ENCODE assay signal across 1 cellular context in the genomic region with DNA sequence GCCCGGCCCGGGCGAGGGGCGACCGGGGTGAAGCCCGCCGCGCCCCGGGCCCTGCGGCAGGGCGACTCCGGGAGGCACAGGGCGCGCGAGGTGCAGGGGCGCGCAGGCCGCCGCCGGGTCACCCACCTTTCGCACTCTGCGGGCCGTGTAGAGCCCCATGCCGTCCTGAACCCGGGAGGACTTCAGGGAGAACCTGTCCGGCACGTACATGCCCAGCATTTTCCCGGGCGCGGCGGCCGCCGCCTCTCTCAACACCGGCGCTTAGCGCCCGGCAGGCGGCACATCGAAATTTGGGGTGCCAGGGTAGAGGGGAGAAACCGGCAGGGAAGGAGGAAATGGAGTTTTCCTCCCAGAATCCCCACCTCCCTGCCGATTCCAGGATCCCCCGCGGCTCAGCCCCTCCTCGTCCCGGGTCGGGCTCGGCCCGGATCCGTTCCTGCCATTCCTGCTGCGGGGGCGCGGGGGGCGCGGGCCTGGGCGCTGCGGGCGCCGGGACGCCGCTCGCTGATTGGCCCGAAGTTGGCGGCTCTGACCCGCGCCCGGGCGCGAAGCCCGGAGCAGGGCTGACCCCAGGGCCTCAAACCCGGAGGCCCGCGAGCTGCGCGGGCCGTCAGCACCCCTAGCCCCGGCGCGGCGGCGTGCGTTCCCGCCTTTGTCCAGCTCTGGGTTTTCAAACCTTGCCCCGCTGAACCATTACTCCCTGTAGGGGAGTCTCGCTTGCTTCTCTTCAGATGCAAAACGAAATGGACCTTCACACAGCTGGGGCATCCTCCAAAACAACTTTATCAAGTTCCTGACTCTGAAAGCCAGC.
A peak's percentile ranks its signal among the peaks of the same experiment; 100 is the strongest.
TF ChIP-seq lines count a peak whose summit lies in the region.

A gene (minus strand): TSS at position 337 of the 811 bp plus-strand sequence. CDS start 118 bp downstream, at position 219.

TF ChIP-seq in HepG2, 621 proteins besides CTCF, POLR2A, EP300 and RAD21:
- TF ChIP-seq, protein P1, sequence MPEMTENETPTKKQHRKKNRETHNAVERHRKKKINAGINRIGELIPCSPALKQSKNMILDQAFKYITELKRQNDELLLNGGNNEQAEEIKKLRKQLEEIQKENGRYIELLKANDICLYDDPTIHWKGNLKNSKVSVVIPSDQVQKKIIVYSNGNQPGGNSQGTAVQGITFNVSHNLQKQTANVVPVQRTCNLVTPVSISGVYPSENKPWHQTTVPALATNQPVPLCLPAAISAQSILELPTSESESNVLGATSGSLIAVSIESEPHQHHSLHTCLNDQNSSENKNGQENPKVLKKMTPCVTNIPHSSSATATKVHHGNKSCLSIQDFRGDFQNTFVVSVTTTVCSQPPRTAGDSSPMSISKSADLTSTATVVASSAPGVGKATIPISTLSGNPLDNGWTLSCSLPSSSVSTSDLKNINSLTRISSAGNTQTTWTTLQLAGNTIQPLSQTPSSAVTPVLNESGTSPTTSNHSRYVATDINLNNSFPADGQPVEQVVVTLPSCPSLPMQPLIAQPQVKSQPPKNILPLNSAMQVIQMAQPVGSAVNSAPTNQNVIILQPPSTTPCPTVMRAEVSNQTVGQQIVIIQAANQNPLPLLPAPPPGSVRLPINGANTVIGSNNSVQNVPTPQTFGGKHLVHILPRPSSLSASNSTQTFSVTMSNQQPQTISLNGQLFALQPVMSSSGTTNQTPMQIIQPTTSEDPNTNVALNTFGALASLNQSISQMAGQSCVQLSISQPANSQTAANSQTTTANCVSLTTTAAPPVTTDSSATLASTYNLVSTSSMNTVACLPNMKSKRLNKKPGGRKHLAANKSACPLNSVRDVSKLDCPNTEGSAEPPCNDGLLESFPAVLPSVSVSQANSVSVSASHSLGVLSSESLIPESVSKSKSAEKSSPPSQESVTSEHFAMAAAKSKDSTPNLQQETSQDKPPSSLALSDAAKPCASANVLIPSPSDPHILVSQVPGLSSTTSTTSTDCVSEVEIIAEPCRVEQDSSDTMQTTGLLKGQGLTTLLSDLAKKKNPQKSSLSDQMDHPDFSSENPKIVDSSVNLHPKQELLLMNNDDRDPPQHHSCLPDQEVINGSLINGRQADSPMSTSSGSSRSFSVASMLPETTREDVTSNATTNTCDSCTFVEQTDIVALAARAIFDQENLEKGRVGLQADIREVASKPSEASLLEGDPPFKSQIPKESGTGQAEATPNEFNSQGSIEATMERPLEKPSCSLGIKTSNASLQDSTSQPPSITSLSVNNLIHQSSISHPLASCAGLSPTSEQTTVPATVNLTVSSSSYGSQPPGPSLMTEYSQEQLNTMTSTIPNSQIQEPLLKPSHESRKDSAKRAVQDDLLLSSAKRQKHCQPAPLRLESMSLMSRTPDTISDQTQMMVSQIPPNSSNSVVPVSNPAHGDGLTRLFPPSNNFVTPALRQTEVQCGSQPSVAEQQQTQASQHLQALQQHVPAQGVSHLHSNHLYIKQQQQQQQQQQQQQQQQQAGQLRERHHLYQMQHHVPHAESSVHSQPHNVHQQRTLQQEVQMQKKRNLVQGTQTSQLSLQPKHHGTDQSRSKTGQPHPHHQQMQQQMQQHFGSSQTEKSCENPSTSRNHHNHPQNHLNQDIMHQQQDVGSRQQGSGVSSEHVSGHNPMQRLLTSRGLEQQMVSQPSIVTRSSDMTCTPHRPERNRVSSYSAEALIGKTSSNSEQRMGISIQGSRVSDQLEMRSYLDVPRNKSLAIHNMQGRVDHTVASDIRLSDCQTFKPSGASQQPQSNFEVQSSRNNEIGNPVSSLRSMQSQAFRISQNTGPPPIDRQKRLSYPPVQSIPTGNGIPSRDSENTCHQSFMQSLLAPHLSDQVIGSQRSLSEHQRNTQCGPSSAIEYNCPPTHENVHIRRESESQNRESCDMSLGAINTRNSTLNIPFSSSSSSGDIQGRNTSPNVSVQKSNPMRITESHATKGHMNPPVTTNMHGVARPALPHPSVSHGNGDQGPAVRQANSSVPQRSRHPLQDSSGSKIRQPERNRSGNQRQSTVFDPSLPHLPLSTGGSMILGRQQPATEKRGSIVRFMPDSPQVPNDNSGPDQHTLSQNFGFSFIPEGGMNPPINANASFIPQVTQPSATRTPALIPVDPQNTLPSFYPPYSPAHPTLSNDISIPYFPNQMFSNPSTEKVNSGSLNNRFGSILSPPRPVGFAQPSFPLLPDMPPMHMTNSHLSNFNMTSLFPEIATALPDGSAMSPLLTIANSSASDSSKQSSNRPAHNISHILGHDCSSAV (CRISPR knock-in tag; IDR thresholded peaks at IDR 0.05; ENCODE audit: borderline replicate concordance), result no peak
- TF ChIP-seq TEAD3 (CRISPR knock-in tag; optimal IDR thresholded peaks at IDR 0.05; ENCODE audit: borderline replicate concordance) (no peak), ZFP36 (IDR thresholded peaks at IDR 0.05; ENCODE audit: borderline replicate concordance, low read depth, low read length, partially characterized antibody) (peak; percentile 66), RBM39 (IDR thresholded peaks at IDR 0.05; ENCODE audit: low read depth, low read length, poor library complexity, severe bottlenecking) (no peak), PAWR (CRISPR knock-in tag; IDR thresholded peaks at IDR 0.05; ENCODE audit: borderline replicate concordance) (no peak), RNF2 (conservative IDR thresholded peaks at IDR 0.05; ENCODE audit: low read depth) (peak; percentile 85; the same call in 1 of the 2 replicates)
